Comparison of ENCODE assay signal across 16 cellular contexts in genomic region chr1:25111706-25112105, GRCh38.
"Had no signal": no experiment of that assay in that cellular context is flagged by ENCODE, and none has a peak within 500 bp of the region (broad histone marks: within the 10 kb centered on the region; RNA-seq: fewer than 3 reads in every experiment).

No MANE protein-coding gene starts in this region.

- ATAC-seq: left lobe of liver; natural killer cell; stimulated activated naive CD8-positive, alpha-beta T cell treated with anti-CD3 and anti-CD28 coated beads, Interleukin-15, Interleukin-2, amounts not matched to agents 100 U/mL and 50 U/mL, for 24 hours had no signal

- H3K4me3 Mint-ChIP-seq: activated naive CD4-positive, alpha-beta T cell treated with anti-CD3 and anti-CD28 coated beads, Interleukin-2, amount 50 U/mL, for 24 hours; activated T-cell treated with anti-CD3 and anti-CD28 coated beads, Interleukin-2, amount 50 U/mL, for 24 hours; central memory CD8-positive, alpha-beta T cell; dendritic cell treated with granulocyte-macrophage colony-stimulating factor and Interleukin-4, amounts not matched to agents 40 ng/mL and 50 ng/mL, for 4 days; memory B cell; natural killer cell; type B pancreatic cell had no signal

- H3K9me3 Mint-ChIP-seq: central memory CD8-positive, alpha-beta T cell had no signal

- H3K27me3 Mint-ChIP-seq: activated T-cell treated with anti-CD3 and anti-CD28 coated beads, Interleukin-2, amount 50 U/mL, for 24 hours; central memory CD8-positive, alpha-beta T cell had no signal

- H3K4me3 ChIP-seq: suprapubic skin had no signal

- DNase-seq: activated CD4-positive, alpha-beta T cell treated with anti-CD3 and anti-CD28 coated beads, Interleukin-2, amount 50 U/mL, for 4 hours; activated CD4-positive, CD25-positive, alpha-beta regulatory T cell treated with anti-CD3 and anti-CD28 coated beads, Interleukin-2, amount 50 U/mL, for 72 hours; activated effector memory CD4-positive, alpha-beta T cell treated with Interleukin-2 at 50 U/mL for 16 hours; activated T-cell treated with anti-CD3 and anti-CD28 coated beads, Interleukin-2, amount 50 U/mL, for 24 hours; natural killer cell; stimulated activated CD4-positive, alpha-beta T cell treated with anti-CD3 and anti-CD28 coated beads, Interleukin-4, amount 100 ng/mL, for 1 hour; stimulated activated CD8-positive, alpha-beta memory T cell treated with anti-CD3 and anti-CD28 coated beads, Interleukin-4, amount 100 ng/mL, for 48 hours; stimulated activated naive CD8-positive, alpha-beta T cell treated with anti-CD3 and anti-CD28 coated beads, Interleukin-15, Interleukin-2, amounts not matched to agents 100 U/mL and 50 U/mL, for 24 hours; T-helper 2 cell had no signal

- H3K4me1 ChIP-seq: suprapubic skin had no signal

- H3K36me3 Mint-ChIP-seq: type B pancreatic cell had no signal

- H3K4me1 Mint-ChIP-seq: memory B cell had no signal

- H3K36me3 ChIP-seq: suprapubic skin had no signal

- H3K27ac Mint-ChIP-seq: activated naive CD4-positive, alpha-beta T cell treated with anti-CD3 and anti-CD28 coated beads, Interleukin-2, amount 50 U/mL, for 24 hours; activated T-cell treated with anti-CD3 and anti-CD28 coated beads, Interleukin-2, amount 50 U/mL, for 24 hours; dendritic cell treated with granulocyte-macrophage colony-stimulating factor and Interleukin-4, amounts not matched to agents 40 ng/mL and 50 ng/mL, for 4 days; memory B cell; natural killer cell; type B pancreatic cell had no signal

- H3K27ac ChIP-seq: suprapubic skin had no signal
